1 cellular context compared by ENCODE assay signal in genomic region chr3:57791245-57791644, GRCh38.
TF ChIP-seq lines count a peak whose summit lies in the region.

No MANE protein-coding gene starts in this region.

TF ChIP-seq in GM23338, 12 proteins besides CTCF, POLR2A, EP300 and RAD21 (continued from another document):
- no peak for TF ChIP-seq REST (IDR thresholded peaks at IDR 0.05; ENCODE audit: unreplicated experiment)
